ENCODE assay signal across 2 cellular contexts in the genomic region with DNA sequence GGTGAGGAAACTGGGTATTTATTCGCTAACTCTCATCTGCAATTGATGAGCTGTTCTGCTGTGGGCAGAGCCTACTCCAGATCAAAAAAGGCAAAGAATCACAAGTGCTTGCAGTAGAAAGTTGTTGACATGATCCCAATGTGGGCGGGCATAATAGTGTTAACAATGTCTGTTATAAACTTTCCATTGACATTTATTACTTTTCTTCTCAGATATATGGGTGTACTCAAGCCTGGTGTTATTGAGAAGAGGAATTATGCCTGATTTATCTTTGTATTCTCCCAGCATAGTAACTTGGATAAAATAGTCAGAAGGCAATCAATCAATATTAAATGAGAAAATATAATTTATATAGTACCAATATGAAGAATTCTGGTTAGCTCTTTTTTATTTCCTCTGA.
A peak's percentile ranks its signal among the peaks of the same experiment; 100 is the strongest.
TF ChIP-seq lines count a peak whose summit lies in the region.

No MANE protein-coding gene starts in this region.

TF ChIP-seq in HEK293, 187 proteins besides CTCF, POLR2A, EP300 and RAD21:
- peak; percentile 59; the same call in 1 of the 2 replicates for TF ChIP-seq PRDM6 (tag by site-specific recombination; IDR thresholded peaks at IDR 0.05)
- TF ChIP-seq PRDM4 (tag by site-specific recombination; IDR thresholded peaks at IDR 0.05): 0 out of 2 replicates have a peak, but pooled peaks have one; percentile 23
- TF ChIP-seq FEZF1 (tag by site-specific recombination; IDR thresholded peaks at IDR 0.05): peak; percentile 74
- peak; percentile 62; the same call in 1 of the 2 replicates for TF ChIP-seq EGR2 (tag by site-specific recombination; IDR thresholded peaks at IDR 0.05; ENCODE audit: low read depth)
- no peak for TF ChIP-seq SETDB1 (IDR thresholded peaks at IDR 0.05; ENCODE audit: insufficient read length, low read length)
- TF ChIP-seq ZNF843 (tag by site-specific recombination; IDR thresholded peaks at IDR 0.05): peak; percentile 44; the same call in 1 of the 2 replicates
- TF ChIP-seq ZFHX2 (tag by site-specific recombination; conservative IDR thresholded peaks at IDR 0.05): peak; percentile 79
- no peak for TF ChIP-seq ZNF549 (tag by site-specific recombination; IDR thresholded peaks at IDR 0.05)
TF ChIP-seq in HEK293: peak in this region for 6.

TF ChIP-seq in IMR-90, 13 proteins besides CTCF, POLR2A, EP300 and RAD21:
- TF ChIP-seq ELK1 (IDR thresholded peaks at IDR 0.05; ENCODE audit: borderline replicate concordance, low read depth, low read length) (no peak), CHD1 (IDR thresholded peaks at IDR 0.05; ENCODE audit: low read depth, low read length) (no peak), MAFK (IDR thresholded peaks at IDR 0.05; ENCODE audit: low read depth, low read length) (no peak), RFX5 (IDR thresholded peaks at IDR 0.05; ENCODE audit: low read depth, low read length) (no peak), CEBPB (IDR thresholded peaks at IDR 0.05; ENCODE audit: low read depth, low read length) (no peak), SMC3 (IDR thresholded peaks at IDR 0.05; ENCODE audit: low read depth, low read length) (no peak), BHLHE40 (IDR thresholded peaks at IDR 0.05; ENCODE audit: low read depth, low read length) (no peak), USF2 (IDR thresholded peaks at IDR 0.05; ENCODE audit: low read depth, low read length) (no peak), MAZ (IDR thresholded peaks at IDR 0.05; ENCODE audit: borderline replicate concordance, low read depth, low read length) (no peak), MXI1 (IDR thresholded peaks at IDR 0.05; ENCODE audit: borderline replicate concordance, low read depth, low read length) (no peak), FOS (IDR thresholded peaks at IDR 0.05; ENCODE audit: low read depth, low read length) (no peak), NFE2L2 (IDR thresholded peaks at IDR 0.05; ENCODE audit: low read depth, low read length) (no peak)
